3 cellular contexts compared by ENCODE assay signal in the genomic region with DNA sequence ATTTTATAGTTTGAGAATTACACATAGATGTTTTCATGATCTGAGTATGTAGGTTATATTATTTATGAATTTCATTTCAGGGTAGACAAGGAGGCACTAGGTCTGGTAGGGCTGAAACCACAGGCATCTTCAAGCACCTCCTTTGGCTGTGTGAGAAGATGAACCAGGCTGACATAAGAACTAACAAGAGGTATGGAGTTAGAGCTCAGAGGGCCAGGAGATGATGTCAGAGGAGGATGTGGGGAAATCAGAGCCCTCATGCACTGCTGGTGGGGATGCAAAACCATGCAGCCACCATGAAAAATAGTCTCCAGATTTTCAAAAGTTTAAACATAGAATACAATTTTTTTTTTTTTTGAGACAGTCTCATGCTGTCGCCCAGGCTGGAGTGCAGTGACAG.
A peak's percentile ranks its signal among the peaks of the same experiment; 100 is the strongest.
TF ChIP-seq lines count a peak whose summit lies in the region.

No MANE protein-coding gene starts in this region.

TF ChIP-seq in SK-N-SH treated with all-trans-retinoic acid at 6 μM for 48 hours, 23 proteins besides CTCF, POLR2A, EP300 and RAD21 (continues in another document):
- TF ChIP-seq, protein P1, sequence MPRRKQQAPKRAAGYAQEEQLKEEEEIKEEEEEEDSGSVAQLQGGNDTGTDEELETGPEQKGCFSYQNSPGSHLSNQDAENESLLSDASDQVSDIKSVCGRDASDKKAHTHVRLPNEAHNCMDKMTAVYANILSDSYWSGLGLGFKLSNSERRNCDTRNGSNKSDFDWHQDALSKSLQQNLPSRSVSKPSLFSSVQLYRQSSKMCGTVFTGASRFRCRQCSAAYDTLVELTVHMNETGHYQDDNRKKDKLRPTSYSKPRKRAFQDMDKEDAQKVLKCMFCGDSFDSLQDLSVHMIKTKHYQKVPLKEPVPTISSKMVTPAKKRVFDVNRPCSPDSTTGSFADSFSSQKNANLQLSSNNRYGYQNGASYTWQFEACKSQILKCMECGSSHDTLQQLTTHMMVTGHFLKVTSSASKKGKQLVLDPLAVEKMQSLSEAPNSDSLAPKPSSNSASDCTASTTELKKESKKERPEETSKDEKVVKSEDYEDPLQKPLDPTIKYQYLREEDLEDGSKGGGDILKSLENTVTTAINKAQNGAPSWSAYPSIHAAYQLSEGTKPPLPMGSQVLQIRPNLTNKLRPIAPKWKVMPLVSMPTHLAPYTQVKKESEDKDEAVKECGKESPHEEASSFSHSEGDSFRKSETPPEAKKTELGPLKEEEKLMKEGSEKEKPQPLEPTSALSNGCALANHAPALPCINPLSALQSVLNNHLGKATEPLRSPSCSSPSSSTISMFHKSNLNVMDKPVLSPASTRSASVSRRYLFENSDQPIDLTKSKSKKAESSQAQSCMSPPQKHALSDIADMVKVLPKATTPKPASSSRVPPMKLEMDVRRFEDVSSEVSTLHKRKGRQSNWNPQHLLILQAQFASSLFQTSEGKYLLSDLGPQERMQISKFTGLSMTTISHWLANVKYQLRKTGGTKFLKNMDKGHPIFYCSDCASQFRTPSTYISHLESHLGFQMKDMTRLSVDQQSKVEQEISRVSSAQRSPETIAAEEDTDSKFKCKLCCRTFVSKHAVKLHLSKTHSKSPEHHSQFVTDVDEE (CRISPR knock-in tag; IDR thresholded peaks at IDR 0.05), result no peak
- TF ChIP-seq BACH2 (CRISPR knock-in tag; IDR thresholded peaks at IDR 0.05; ENCODE audit: borderline replicate concordance), result no peak
- TF ChIP-seq RARB (CRISPR knock-in tag; IDR thresholded peaks at IDR 0.05), result no peak
- TF ChIP-seq GLIS3 (CRISPR knock-in tag; IDR thresholded peaks at IDR 0.05), result no peak
- TF ChIP-seq TOX (CRISPR knock-in tag; IDR thresholded peaks at IDR 0.05; ENCODE audit: borderline replicate concordance), result no peak
- no peak for TF ChIP-seq ZC3H10 (CRISPR knock-in tag; IDR thresholded peaks at IDR 0.05)
- TF ChIP-seq ARNTL (CRISPR knock-in tag; IDR thresholded peaks at IDR 0.05; ENCODE audit: borderline replicate concordance, low read depth), result no peak
- no peak for TF ChIP-seq SNAI2 (CRISPR knock-in tag; IDR thresholded peaks at IDR 0.05)
- TF ChIP-seq, protein P2, sequence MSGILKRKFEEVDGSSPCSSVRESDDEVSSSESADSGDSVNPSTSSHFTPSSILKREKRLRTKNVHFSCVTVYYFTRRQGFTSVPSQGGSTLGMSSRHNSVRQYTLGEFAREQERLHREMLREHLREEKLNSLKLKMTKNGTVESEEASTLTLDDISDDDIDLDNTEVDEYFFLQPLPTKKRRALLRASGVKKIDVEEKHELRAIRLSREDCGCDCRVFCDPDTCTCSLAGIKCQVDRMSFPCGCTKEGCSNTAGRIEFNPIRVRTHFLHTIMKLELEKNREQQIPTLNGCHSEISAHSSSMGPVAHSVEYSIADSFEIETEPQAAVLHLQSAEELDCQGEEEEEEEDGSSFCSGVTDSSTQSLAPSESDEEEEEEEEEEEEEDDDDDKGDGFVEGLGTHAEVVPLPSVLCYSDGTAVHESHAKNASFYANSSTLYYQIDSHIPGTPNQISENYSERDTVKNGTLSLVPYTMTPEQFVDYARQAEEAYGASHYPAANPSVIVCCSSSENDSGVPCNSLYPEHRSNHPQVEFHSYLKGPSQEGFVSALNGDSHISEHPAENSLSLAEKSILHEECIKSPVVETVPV (CRISPR knock-in tag; IDR thresholded peaks at IDR 0.05), result no peak
- no peak for TF ChIP-seq ZFP3 (CRISPR knock-in tag; IDR thresholded peaks at IDR 0.05)
- TF ChIP-seq, protein P3, sequence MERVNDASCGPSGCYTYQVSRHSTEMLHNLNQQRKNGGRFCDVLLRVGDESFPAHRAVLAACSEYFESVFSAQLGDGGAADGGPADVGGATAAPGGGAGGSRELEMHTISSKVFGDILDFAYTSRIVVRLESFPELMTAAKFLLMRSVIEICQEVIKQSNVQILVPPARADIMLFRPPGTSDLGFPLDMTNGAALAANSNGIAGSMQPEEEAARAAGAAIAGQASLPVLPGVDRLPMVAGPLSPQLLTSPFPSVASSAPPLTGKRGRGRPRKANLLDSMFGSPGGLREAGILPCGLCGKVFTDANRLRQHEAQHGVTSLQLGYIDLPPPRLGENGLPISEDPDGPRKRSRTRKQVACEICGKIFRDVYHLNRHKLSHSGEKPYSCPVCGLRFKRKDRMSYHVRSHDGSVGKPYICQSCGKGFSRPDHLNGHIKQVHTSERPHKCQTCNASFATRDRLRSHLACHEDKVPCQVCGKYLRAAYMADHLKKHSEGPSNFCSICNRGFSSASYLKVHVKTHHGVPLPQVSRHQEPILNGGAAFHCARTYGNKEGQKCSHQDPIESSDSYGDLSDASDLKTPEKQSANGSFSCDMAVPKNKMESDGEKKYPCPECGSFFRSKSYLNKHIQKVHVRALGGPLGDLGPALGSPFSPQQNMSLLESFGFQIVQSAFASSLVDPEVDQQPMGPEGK (CRISPR knock-in tag; IDR thresholded peaks at IDR 0.05; ENCODE audit: borderline replicate concordance), result no peak
- TF ChIP-seq PPARA (CRISPR knock-in tag; IDR thresholded peaks at IDR 0.05; ENCODE audit: borderline replicate concordance), result no peak

TF ChIP-seq in SK-N-SH, 30 proteins besides CTCF, POLR2A, EP300 and RAD21:
- TF ChIP-seq CHD2 (IDR thresholded peaks at IDR 0.05; ENCODE audit: low read length, partially characterized antibody), result no peak
- no peak for TF ChIP-seq NRF1 (IDR thresholded peaks at IDR 0.05; ENCODE audit: low read depth, low read length)
- no peak for TF ChIP-seq EZH2phosphoT487 (IDR thresholded peaks at IDR 0.05; ENCODE audit: borderline replicate concordance, low read depth)
- no peak for TF ChIP-seq RCOR1 (IDR thresholded peaks at IDR 0.05; ENCODE audit: low read length)

TF ChIP-seq in K562, 482 proteins besides CTCF, POLR2A, EP300 and RAD21:
- TF ChIP-seq ZBED1 (IDR thresholded peaks at IDR 0.05) (no peak), FIP1L1 (IDR thresholded peaks at IDR 0.05; ENCODE audit: low read depth, low read length, poor library complexity, severe bottlenecking) (no peak), MAFG (tag; conservative IDR thresholded peaks at IDR 0.05) (no peak), EWSR1 (IDR thresholded peaks at IDR 0.05; ENCODE audit: borderline replicate concordance, low read depth, partially characterized antibody) (peak; percentile 28), POLR2AphosphoS2 (IDR thresholded peaks at IDR 0.05; ENCODE audit: low read length) (no peak), HMG20A (CRISPR knock-in tag; conservative IDR thresholded peaks at IDR 0.05) (no peak)
- TF ChIP-seq, protein P4, sequence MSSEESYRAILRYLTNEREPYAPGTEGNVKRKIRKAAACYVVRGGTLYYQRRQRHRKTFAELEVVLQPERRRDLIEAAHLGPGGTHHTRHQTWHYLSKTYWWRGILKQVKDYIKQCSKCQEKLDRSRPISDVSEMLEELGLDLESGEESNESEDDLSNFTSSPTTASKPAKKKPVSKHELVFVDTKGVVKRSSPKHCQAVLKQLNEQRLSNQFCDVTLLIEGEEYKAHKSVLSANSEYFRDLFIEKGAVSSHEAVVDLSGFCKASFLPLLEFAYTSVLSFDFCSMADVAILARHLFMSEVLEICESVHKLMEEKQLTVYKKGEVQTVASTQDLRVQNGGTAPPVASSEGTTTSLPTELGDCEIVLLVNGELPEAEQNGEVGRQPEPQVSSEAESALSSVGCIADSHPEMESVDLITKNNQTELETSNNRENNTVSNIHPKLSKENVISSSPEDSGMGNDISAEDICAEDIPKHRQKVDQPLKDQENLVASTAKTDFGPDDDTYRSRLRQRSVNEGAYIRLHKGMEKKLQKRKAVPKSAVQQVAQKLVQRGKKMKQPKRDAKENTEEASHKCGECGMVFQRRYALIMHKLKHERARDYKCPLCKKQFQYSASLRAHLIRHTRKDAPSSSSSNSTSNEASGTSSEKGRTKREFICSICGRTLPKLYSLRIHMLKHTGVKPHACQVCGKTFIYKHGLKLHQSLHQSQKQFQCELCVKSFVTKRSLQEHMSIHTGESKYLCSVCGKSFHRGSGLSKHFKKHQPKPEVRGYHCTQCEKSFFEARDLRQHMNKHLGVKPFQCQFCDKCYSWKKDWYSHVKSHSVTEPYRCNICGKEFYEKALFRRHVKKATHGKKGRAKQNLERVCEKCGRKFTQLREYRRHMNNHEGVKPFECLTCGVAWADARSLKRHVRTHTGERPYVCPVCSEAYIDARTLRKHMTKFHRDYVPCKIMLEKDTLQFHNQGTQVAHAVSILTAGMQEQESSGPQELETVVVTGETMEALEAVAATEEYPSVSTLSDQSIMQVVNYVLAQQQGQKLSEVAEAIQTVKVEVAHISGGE (CRISPR knock-in tag; IDR thresholded peaks at IDR 0.05), result peak in 1 of 3 experiments; percentile 38; a peak in 1 of 6 replicates
- TF ChIP-seq, protein P5, sequence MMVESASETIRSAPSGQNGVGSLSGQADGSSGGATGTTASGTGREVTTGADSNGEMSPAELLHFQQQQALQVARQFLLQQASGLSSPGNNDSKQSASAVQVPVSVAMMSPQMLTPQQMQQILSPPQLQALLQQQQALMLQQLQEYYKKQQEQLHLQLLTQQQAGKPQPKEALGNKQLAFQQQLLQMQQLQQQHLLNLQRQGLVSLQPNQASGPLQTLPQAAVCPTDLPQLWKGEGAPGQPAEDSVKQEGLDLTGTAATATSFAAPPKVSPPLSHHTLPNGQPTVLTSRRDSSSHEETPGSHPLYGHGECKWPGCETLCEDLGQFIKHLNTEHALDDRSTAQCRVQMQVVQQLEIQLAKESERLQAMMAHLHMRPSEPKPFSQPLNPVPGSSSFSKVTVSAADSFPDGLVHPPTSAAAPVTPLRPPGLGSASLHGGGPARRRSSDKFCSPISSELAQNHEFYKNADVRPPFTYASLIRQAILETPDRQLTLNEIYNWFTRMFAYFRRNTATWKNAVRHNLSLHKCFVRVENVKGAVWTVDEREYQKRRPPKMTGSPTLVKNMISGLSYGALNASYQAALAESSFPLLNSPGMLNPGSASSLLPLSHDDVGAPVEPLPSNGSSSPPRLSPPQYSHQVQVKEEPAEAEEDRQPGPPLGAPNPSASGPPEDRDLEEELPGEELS (CRISPR knock-in tag; IDR thresholded peaks at IDR 0.05; ENCODE audit: borderline replicate concordance), result no peak
TF ChIP-seq in K562: peak in this region for 2.
